Comparison of ENCODE assay signal across 27 cellular contexts in genomic region chr5:113075019-113075418, GRCh38.
"Had no signal": no experiment of that assay in that cellular context is flagged by ENCODE, and none has a peak within 500 bp of the region (broad histone marks: within the 10 kb centered on the region; RNA-seq: fewer than 3 reads in every experiment).

No MANE protein-coding gene starts in this region.

- H3K27me3 ChIP-seq: heart right ventricle, hepatocyte, pancreas, right atrium auricular region, right lobe of liver, suprapubic skin, tibial artery, upper lobe of right lung, uterus had no signal

- H3K4me3 Mint-ChIP-seq: natural killer cell treated with Interleukin-12 subunit alpha and Interleukin-12 subunit beta and Interleukin-15 and Interleukin-18, amount 100 ng/mL, for 72 hours; stimulated activated memory B cell treated with anti-CD40 and anti-IgM and Interleukin-4, amounts not matched to agents 10 μg/mL and 1 μg/mL and 100 μg/mL, for 72 hours had no signal

- H3K4me1 Mint-ChIP-seq: stimulated activated memory B cell treated with anti-CD40 and anti-IgM and Interleukin-4, amounts not matched to agents 10 μg/mL and 1 μg/mL and 100 μg/mL, for 72 hours had no signal

- DNase-seq: heart right ventricle; left colon; left ventricle myocardium inferior; midbrain; mucosa of descending colon; naive thymus-derived CD4-positive, alpha-beta T cell; nucleus accumbens; pancreas; right lobe of liver; stimulated activated CD4-positive, alpha-beta T cell treated with anti-CD3 and anti-CD28 coated beads, Interleukin-1b, Interleukin-23, amount 100 ng/mL, for 48 hours; stimulated activated CD4-positive, alpha-beta T cell treated with anti-CD3 and anti-CD28 coated beads, Interleukin-2, amount 100 ng/mL, for 48 hours; stimulated activated CD4-positive, alpha-beta T cell treated with anti-CD3 and anti-CD28 coated beads, Interleukin-4, amount 100 ng/mL, for 4 hours; stimulated activated CD8-positive, alpha-beta memory T cell treated with anti-CD3 and anti-CD28 coated beads, Interleukin-4, amount 100 ng/mL, for 48 hours; stimulated activated naive CD4-positive, alpha-beta T cell treated with Interleukin-2 at 50 U/mL for 16 hours; tibial artery; trophoblast cell; upper lobe of right lung; uterus had no signal

- ATAC-seq: left colon; mucosa of descending colon; naive thymus-derived CD4-positive, alpha-beta T cell; pancreas; right lobe of liver; stimulated activated memory B cell treated with anti-CD40 and anti-IgM and Interleukin-4, amounts not matched to agents 10 μg/mL and 1 μg/mL and 100 μg/mL, for 72 hours; upper lobe of right lung had no signal

- H3K36me3 ChIP-seq: pancreas, thoracic aorta, upper lobe of right lung, uterus had no signal

- H3K4me3 ChIP-seq: heart right ventricle, hepatocyte, left ventricle myocardium inferior, lung, mucosa of descending colon, pancreas, right atrium auricular region, right lobe of liver, smooth muscle cell, suprapubic skin, thoracic aorta, tibial artery, upper lobe of right lung, uterus had no signal

- H3K4me2 ChIP-seq: hepatocyte, smooth muscle cell had no signal

- H3K27ac ChIP-seq: heart right ventricle, hepatocyte, left ventricle myocardium inferior, pancreas, right atrium auricular region, right lobe of liver, suprapubic skin, thoracic aorta, tibial artery, upper lobe of right lung, uterus had no signal

- H3K9me3 ChIP-seq: left ventricle myocardium inferior, mucosa of descending colon, pancreas, right atrium auricular region, right lobe of liver, suprapubic skin, thoracic aorta, tibial artery, upper lobe of right lung, uterus had no signal

- H3K27ac Mint-ChIP-seq: natural killer cell treated with Interleukin-12 subunit alpha and Interleukin-12 subunit beta and Interleukin-15 and Interleukin-18, amount 100 ng/mL, for 72 hours; progenitor cell of endocrine pancreas; stimulated activated memory B cell treated with anti-CD40 and anti-IgM and Interleukin-4, amounts not matched to agents 10 μg/mL and 1 μg/mL and 100 μg/mL, for 72 hours had no signal

- H3K27me3 Mint-ChIP-seq: progenitor cell of endocrine pancreas had no signal

- H3K4me1 ChIP-seq: pancreas, right atrium auricular region, right lobe of liver, suprapubic skin, tibial artery, upper lobe of right lung, uterus had no signal

- H2AFZ ChIP-seq: hepatocyte had no signal
